9 cellular contexts compared by ENCODE assay signal in the genomic region with DNA sequence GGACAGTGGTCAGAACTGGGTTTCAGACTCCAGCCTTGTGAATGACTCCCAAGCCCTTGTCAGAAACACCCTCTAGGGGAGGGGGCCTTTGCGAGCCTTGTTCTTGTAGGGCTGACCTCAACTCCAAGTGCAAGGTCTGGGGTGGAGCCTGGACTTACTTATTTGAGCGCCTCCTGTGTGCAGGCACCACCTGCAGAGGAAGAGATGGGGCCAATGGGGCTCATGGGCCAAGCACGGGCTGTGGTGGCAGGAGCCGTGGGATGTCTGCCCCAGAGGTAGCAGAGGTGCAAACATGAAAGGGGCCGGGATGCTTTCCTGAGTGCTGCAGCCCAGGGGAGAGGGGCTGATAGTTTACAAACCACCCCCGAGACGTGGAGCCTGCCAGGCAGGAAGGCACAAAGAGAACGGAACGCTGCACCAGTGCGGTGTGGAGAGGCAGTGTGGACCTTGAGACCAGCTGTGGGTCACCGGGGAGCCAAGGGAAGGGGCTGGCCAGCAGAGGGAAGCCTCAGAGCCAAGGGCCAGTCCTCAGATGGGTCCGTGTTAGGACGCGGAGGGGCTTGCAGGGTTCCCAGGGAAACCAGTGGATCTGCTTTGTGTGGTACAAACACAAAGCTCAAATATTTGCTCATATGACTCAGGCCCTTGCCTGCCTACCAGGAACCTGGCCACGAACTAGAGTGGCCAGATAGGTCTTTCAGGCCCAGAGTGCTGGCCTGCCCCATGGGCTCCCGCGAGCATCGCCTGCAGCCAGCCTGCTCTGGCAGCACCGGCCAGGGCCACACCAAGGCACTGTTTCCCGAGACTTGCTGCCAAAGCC. TPM values are rescaled to one million over a fixed set of nuclear protein-coding genes. Genes with fewer than 3 reads are reported as not detected.
DNase-seq lines count a peak whose midpoint lies in the region; ATAC-seq and TF ChIP-seq lines count a peak whose summit lies in the region.
"Had no signal": no experiment of that assay in that cellular context is flagged by ENCODE, and none has a peak within 500 bp of the region (broad histone marks: within the 10 kb centered on the region; RNA-seq: fewer than 3 reads in every experiment).

No MANE protein-coding gene starts in this region.

- H3K4me3 ChIP-seq in GM23338: no peak overlapping the region

- no peak overlapping the region for H3K27ac ChIP-seq in GM23338 (ENCODE audit: low read depth)

- TF ChIP-seq CTCF in GM23338 (conservative IDR thresholded peaks at IDR 0.05; ENCODE audit: low read depth in 2 of 2) (no peak), progenitor cell of endocrine pancreas (IDR thresholded peaks at IDR 0.05; ENCODE audit: unreplicated experiment) (peak; percentile 25)

- H3F3A ChIP-seq in GM23338 (replicated peaks; ENCODE audit: low read depth): no peaks in the 10 kb centered on the region

- peak; percentile 46 for DNase-seq in GM23338 (ENCODE audit: low spot score)
- peak; percentile 43 for DNase-seq in NCI-H226
- DNase-seq in fibroblast of gingiva (ENCODE audit: low read depth): peak; percentile 44
- peak; percentile 34 for DNase-seq in progenitor cell of endocrine pancreas (ENCODE audit: low spot score, unreplicated experiment)
- DNase-seq in RKO (ENCODE audit: low spot score): no peak
- DNase-seq in mucosa of gallbladder (ENCODE audit: low spot score): no peak
- DNase-seq: activated CD4-positive, alpha-beta T cell treated with anti-CD3 and anti-CD28 coated beads for 1 hour; NCI-H510A had no signal

- H3K9me3 Mint-ChIP-seq in GM23338 (no peaks in the 10 kb centered on the region), progenitor cell of endocrine pancreas (ENCODE audit: low read depth) (no peaks in the 10 kb centered on the region)

- peak; percentile 71 for ATAC-seq in GM23338
- no peak for ATAC-seq in GM21423 (IDR thresholded peaks at IDR 0.05; ENCODE audit: unreplicated experiment)

- peaks cover 6% of the 10 kb centered on the region for H4K20me1 ChIP-seq in GM23338 (replicated peaks; ENCODE audit: insufficient read depth)

- no peak overlapping the region for H3K4me3 Mint-ChIP-seq in GM23338
- peak overlapping the region; percentile 38 for H3K4me3 Mint-ChIP-seq in progenitor cell of endocrine pancreas (ENCODE audit: low read depth)

- H3K27ac Mint-ChIP-seq in GM23338 (no peak overlapping the region), progenitor cell of endocrine pancreas (peak overlapping the region; percentile 83)

- H3K36me3 Mint-ChIP-seq in GM23338 (ENCODE audit: low read depth): peaks cover 24% of the 10 kb centered on the region
- peaks cover 8% of the 10 kb centered on the region for H3K36me3 Mint-ChIP-seq in progenitor cell of endocrine pancreas (ENCODE audit: insufficient read depth)

- H3K9me2 ChIP-seq in GM23338 (ENCODE audit: insufficient read depth): no peaks in the 10 kb centered on the region

- peaks cover 6% of the 10 kb centered on the region; the same call in 1 of the 2 replicates for H3K36me3 ChIP-seq in GM23338 (ENCODE audit: insufficient read depth)

- H3K4me1 ChIP-seq in GM23338 (ENCODE audit: insufficient read depth): no peaks in the 10 kb centered on the region

- H3K79me2 ChIP-seq in GM23338 (replicated peaks; ENCODE audit: insufficient read depth): no peaks in the 10 kb centered on the region

- H3K27me3 ChIP-seq in GM23338 (ENCODE audit: insufficient read depth): no peaks in the 10 kb centered on the region

- H3K4me1 Mint-ChIP-seq in GM23338 (no peaks in the 10 kb centered on the region), progenitor cell of endocrine pancreas (ENCODE audit: low read depth) (peaks cover 7% of the 10 kb centered on the region)

- H3K27me3 Mint-ChIP-seq in GM23338 (ENCODE audit: insufficient read depth, low read depth, poor library complexity) (peaks cover 8% of the 10 kb centered on the region), progenitor cell of endocrine pancreas (no peaks in the 10 kb centered on the region)

- no peak overlapping the region for H2AFZ ChIP-seq in GM23338

- no peak overlapping the region for H3K4me2 ChIP-seq in GM23338

TF ChIP-seq in GM23338, 12 proteins besides CTCF, POLR2A, EP300 and RAD21:
- TF ChIP-seq JUNB (IDR thresholded peaks at IDR 0.05; ENCODE audit: unreplicated experiment): no peak
- TF ChIP-seq STAT1 (IDR thresholded peaks at IDR 0.05; ENCODE audit: unreplicated experiment): no peak
- TF ChIP-seq, protein P1, sequence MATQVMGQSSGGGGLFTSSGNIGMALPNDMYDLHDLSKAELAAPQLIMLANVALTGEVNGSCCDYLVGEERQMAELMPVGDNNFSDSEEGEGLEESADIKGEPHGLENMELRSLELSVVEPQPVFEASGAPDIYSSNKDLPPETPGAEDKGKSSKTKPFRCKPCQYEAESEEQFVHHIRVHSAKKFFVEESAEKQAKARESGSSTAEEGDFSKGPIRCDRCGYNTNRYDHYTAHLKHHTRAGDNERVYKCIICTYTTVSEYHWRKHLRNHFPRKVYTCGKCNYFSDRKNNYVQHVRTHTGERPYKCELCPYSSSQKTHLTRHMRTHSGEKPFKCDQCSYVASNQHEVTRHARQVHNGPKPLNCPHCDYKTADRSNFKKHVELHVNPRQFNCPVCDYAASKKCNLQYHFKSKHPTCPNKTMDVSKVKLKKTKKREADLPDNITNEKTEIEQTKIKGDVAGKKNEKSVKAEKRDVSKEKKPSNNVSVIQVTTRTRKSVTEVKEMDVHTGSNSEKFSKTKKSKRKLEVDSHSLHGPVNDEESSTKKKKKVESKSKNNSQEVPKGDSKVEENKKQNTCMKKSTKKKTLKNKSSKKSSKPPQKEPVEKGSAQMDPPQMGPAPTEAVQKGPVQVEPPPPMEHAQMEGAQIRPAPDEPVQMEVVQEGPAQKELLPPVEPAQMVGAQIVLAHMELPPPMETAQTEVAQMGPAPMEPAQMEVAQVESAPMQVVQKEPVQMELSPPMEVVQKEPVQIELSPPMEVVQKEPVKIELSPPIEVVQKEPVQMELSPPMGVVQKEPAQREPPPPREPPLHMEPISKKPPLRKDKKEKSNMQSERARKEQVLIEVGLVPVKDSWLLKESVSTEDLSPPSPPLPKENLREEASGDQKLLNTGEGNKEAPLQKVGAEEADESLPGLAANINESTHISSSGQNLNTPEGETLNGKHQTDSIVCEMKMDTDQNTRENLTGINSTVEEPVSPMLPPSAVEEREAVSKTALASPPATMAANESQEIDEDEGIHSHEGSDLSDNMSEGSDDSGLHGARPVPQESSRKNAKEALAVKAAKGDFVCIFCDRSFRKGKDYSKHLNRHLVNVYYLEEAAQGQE (IDR thresholded peaks at IDR 0.05; ENCODE audit: unreplicated experiment): no peak
- TF ChIP-seq POLR2AphosphoS5 (IDR thresholded peaks at IDR 0.05; ENCODE audit: low read depth): no peak
- TF ChIP-seq CREB1 (CRISPR knock-in tag; IDR thresholded peaks at IDR 0.05; ENCODE audit: low read depth): no peak
TF ChIP-seq in GM23338: peak in this region for 0.

RNA-seq across cellular contexts. Expression of a gene that starts 8.7 kb away (rescaled TPM):
- total RNA-seq in GM23338 (2014; rRNA removed; shearing (Covaris generic)): 11.4 and 12.0 TPM in 2 replicates
- 3.0 and 3.6 TPM in 2 replicates for polyA plus RNA-seq in GM23338 (2016; fragmentation: Nextera tagmentation; extraction: Ambion mirVana)
- 21.2 and 21.8 TPM in 2 replicates for total RNA-seq in progenitor cell of endocrine pancreas
- 23.9 TPM for total RNA-seq in mucosa of gallbladder

RNA-seq across cellular contexts. Expression of a gene that starts 33.4 kb away (rescaled TPM):
- 27.4 and 27.6 TPM in 2 replicates for total RNA-seq in GM23338 (2014; rRNA removed; shearing (Covaris generic))
- polyA plus RNA-seq in GM23338 (2016; fragmentation: Nextera tagmentation; extraction: Ambion mirVana): 108 and 112 TPM in 2 replicates
- total RNA-seq in progenitor cell of endocrine pancreas (18.2 and 18.4 TPM in 2 replicates), mucosa of gallbladder (27.5 TPM)

Comparison
In these comparisons a context has a peak if more than half of its experiments do, and no peak if none do; other contexts are left out.
1. DNase-seq: peak in GM23338 (single experiment), NCI-H226 (single experiment), fibroblast of gingiva (single experiment) and progenitor cell of endocrine pancreas (single experiment); none in RKO (single experiment) and mucosa of gallbladder (single experiment).